ENCODE assay signal across 1 cellular context in the genomic region with DNA sequence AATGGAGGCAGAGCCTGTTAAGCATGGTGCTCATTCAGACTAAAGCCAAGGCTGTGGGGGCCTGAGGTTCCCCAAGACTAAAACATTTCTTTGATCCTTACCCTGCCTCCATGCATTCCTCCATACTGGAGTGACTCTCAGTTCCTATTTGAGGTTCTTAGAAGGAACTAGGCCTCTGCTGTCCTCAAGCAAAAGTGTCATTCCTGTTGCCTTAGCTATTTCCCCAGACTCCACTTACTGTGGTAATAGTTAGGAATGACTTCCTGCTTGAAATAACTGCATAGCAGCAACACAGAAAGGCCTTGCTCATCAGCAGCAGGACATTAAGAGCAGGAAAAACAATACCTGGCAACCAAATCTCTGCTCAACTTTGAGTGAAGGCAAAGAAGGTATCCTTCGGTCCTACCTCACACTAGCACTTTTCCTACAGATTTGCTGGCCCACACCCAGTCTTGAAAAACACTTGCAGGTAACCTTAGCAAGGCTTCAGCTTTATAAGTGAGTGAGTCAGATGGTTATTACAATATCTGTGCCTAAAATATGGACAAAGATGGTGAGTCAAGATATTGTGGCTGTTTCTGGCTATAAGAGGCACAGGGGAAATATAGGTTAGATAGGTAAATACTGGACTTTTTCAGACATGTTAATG.
TF ChIP-seq lines count a peak whose summit lies in the region.

No MANE protein-coding gene starts in this region.

TF ChIP-seq in K562, 482 proteins besides CTCF, POLR2A, EP300 and RAD21:
- TF ChIP-seq, protein P1, sequence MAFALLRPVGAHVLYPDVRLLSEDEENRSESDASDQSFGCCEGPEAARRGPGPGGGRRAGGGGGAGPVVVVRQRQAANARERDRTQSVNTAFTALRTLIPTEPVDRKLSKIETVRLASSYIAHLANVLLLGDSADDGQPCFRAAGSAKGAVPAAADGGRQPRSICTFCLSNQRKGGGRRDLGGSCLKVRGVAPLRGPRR (CRISPR knock-in tag; IDR thresholded peaks at IDR 0.05): no peak
- no peak for TF ChIP-seq ZBTB17 (CRISPR knock-in tag; IDR thresholded peaks at IDR 0.05)
- no peak for TF ChIP-seq RBBP5 (IDR thresholded peaks at IDR 0.05; ENCODE audit: borderline replicate concordance, insufficient read depth, low read length, poor library complexity, severe bottlenecking)
- peak; percentile 18; the same call in 1 of the 2 replicates for TF ChIP-seq ARID1B (IDR thresholded peaks at IDR 0.05)
- TF ChIP-seq ZNF232 (CRISPR knock-in tag; IDR thresholded peaks at IDR 0.05): no peak
- no peak for TF ChIP-seq MCM5 (IDR thresholded peaks at IDR 0.05; ENCODE audit: low read depth)
- TF ChIP-seq ZKSCAN3 (CRISPR knock-in tag; IDR thresholded peaks at IDR 0.05): no peak
- TF ChIP-seq PML (IDR thresholded peaks at IDR 0.05; ENCODE audit: low read length): 0 out of 2 replicates have a peak, but pooled peaks have one; percentile 15
- TF ChIP-seq, protein P2, sequence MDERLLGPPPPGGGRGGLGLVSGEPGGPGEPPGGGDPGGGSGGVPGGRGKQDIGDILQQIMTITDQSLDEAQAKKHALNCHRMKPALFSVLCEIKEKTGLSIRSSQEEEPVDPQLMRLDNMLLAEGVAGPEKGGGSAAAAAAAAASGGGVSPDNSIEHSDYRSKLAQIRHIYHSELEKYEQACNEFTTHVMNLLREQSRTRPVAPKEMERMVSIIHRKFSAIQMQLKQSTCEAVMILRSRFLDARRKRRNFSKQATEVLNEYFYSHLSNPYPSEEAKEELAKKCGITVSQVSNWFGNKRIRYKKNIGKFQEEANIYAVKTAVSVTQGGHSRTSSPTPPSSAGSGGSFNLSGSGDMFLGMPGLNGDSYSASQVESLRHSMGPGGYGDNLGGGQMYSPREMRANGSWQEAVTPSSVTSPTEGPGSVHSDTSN (CRISPR knock-in tag; IDR thresholded peaks at IDR 0.05; ENCODE audit: low read depth): no peak
- TF ChIP-seq, protein P2 (tag; conservative IDR thresholded peaks at IDR 0.05; ENCODE audit: low read depth): no peak
- TF ChIP-seq SMAD2 (IDR thresholded peaks at IDR 0.05; ENCODE audit: low read depth, low read length): no peak
- TF ChIP-seq TEAD1 (CRISPR knock-in tag; IDR thresholded peaks at IDR 0.05): no peak
- TF ChIP-seq YY1 (IDR thresholded peaks at IDR 0.05; ENCODE audit: borderline replicate concordance in 1 of 3, control insufficient read depth in 1 of 3, extremely low read depth in 1 of 3, insufficient read depth in 3 of 3, insufficient read length in 1 of 3, insufficient replicate concordance in 2 of 3, low read depth in 1 of 3, low read length in 2 of 3): no peak
- peak; percentile 25; the same call in 1 of the 2 replicates for TF ChIP-seq TEAD4 (IDR thresholded peaks at IDR 0.05; ENCODE audit: low read length)
- no peak for TF ChIP-seq TEAD4 (CRISPR knock-in tag; IDR thresholded peaks at IDR 0.05; ENCODE audit: borderline replicate concordance)
- TF ChIP-seq SOX6 (IDR thresholded peaks at IDR 0.05): no peak; the same call in 1 of the 2 replicates
- TF ChIP-seq FOSL1 (tag; conservative IDR thresholded peaks at IDR 0.05): peak; percentile 64
- TF ChIP-seq, protein P3, sequence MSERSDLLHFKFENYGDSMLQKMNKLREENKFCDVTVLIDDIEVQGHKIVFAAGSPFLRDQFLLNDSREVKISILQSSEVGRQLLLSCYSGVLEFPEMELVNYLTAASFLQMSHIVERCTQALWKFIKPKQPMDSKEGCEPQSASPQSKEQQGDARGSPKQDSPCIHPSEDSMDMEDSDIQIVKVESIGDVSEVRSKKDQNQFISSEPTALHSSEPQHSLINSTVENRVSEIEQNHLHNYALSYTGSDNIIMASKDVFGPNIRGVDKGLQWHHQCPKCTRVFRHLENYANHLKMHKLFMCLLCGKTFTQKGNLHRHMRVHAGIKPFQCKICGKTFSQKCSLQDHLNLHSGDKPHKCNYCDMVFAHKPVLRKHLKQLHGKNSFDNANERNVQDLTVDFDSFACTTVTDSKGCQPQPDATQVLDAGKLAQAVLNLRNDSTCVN (CRISPR knock-in tag; IDR thresholded peaks at IDR 0.05): no peak
- no peak for TF ChIP-seq HDAC6 (IDR thresholded peaks at IDR 0.05; ENCODE audit: low read depth, low read length)
- TF ChIP-seq SLC30A9 (CRISPR knock-in tag; IDR thresholded peaks at IDR 0.05): no peak
- no peak for TF ChIP-seq CREB1 (IDR thresholded peaks at IDR 0.05)
- TF ChIP-seq CREB1 (CRISPR knock-in tag; IDR thresholded peaks at IDR 0.05): no peak
- TF ChIP-seq ZNF253 (CRISPR knock-in tag; conservative IDR thresholded peaks at IDR 0.05): no peak
- TF ChIP-seq NCOR1 (IDR thresholded peaks at IDR 0.05): 0 out of 2 replicates have a peak, but pooled peaks have one; percentile 25
- TF ChIP-seq ELF4 (CRISPR knock-in tag; IDR thresholded peaks at IDR 0.05): no peak
- TF ChIP-seq ZNF175 (CRISPR knock-in tag; IDR thresholded peaks at IDR 0.05; ENCODE audit: low read depth): peak; percentile 27; the same call in 1 of the 2 replicates
- TF ChIP-seq SP1 (CRISPR knock-in tag; IDR thresholded peaks at IDR 0.05): 0 out of 2 replicates have a peak, but pooled peaks have one; percentile 22
